In genomic region chr9:88076286-88077070, GRCh38 we compare ENCODE assay signal across 8 cellular contexts.
DNase-seq lines count a peak whose midpoint lies in the region; ATAC-seq and TF ChIP-seq lines count a peak whose summit lies in the region.

No MANE protein-coding gene starts in this region.

- peak overlapping the region; percentile 71 for H3K23ac ChIP-seq in neuronal stem cell (ENCODE audit: low read depth, low read length, poor library complexity)

- peak overlapping the region; percentile 54 for H2BK120ac ChIP-seq in neuronal stem cell (ENCODE audit: low read depth, low read length)

- no CpG with 5 or more reads among the region's 57 CpGs for WGBS in neuronal stem cell (ENCODE audit: extremely low coverage in 2 of 2, insufficient read length in 2 of 2, insufficient replicate concordance in 1 of 2), 2 donors
- 1% methylated on average over 57 of the region's 57 CpGs for WGBS in thymus

- peak overlapping the region; percentile 43 for H3K14ac ChIP-seq in neuronal stem cell (ENCODE audit: low read length)

- H3K27ac ChIP-seq in neuronal stem cell (replicated peaks; ENCODE audit: low read length): peak overlapping the region; percentile 40
- peak overlapping the region; percentile 13 for H3K27ac ChIP-seq in thymus (ENCODE audit: low read depth)

- peak overlapping the region; percentile 87 for H3K4me2 ChIP-seq in neuronal stem cell (ENCODE audit: insufficient read depth, low read length, poor library complexity, severe bottlenecking)

- H2BK5ac ChIP-seq in neuronal stem cell (ENCODE audit: low read length): peak overlapping the region; percentile 80

- no peak overlapping the region for H4K8ac ChIP-seq in neuronal stem cell (ENCODE audit: low read depth, low read length)

- H3K36me3 ChIP-seq in adipocyte (ENCODE audit: control insufficient read depth, insufficient read depth, low read length, severe bottlenecking) (no peaks in the 10 kb centered on the region), neuronal stem cell (replicated peaks in 1 of 2; ENCODE audit: control insufficient read depth in 2 of 2, insufficient read depth in 2 of 2, low read length in 2 of 2) (no peaks in the 10 kb centered on the region), thymus (ENCODE audit: control insufficient read depth, insufficient read depth) (no peaks in the 10 kb centered on the region)

- H2AFZ ChIP-seq in neuronal stem cell (ENCODE audit: low read length): peak overlapping the region; percentile 98

- peak overlapping the region; percentile 10 for H3K4ac ChIP-seq in neuronal stem cell (ENCODE audit: low read length)

- peak; percentile 38 for TF ChIP-seq CTCF in AG09309 (IDR thresholded peaks at IDR 0.05; ENCODE audit: control insufficient read depth, insufficient read depth, low read depth, low read length, missing control alignments)
- no peak for TF ChIP-seq CTCF in HFF-Myc (IDR thresholded peaks at IDR 0.05; ENCODE audit: low read depth, low read length, missing control alignments)

- H3K18ac ChIP-seq in neuronal stem cell (ENCODE audit: low read length): peak overlapping the region; percentile 97

- ATAC-seq in Right ventricle myocardium superior (ENCODE audit: poor library complexity) (peak; percentile 94), HG03520 (IDR thresholded peaks at IDR 0.05; ENCODE audit: unreplicated experiment) (no peak)

- H3K4me3 ChIP-seq in AG09309 (ENCODE audit: control insufficient read depth, low read depth, low read length): peak overlapping the region; percentile 54
- H3K4me3 ChIP-seq in HFF-Myc (replicated peaks; ENCODE audit: low read depth, low read length): peak overlapping the region; percentile 53
- peak overlapping the region; percentile 83 for H3K4me3 ChIP-seq in adipocyte (ENCODE audit: low read length)
- H3K4me3 ChIP-seq in neuronal stem cell (ENCODE audit: low read length in 2 of 2): peak overlapping the region; percentile 41 to 81
- H3K4me3 ChIP-seq in thymus (ENCODE audit: low read length): peak overlapping the region; percentile 45

- peak overlapping the region; percentile 99 for H2BK15ac ChIP-seq in neuronal stem cell (ENCODE audit: low read length)

- H3K4me1 ChIP-seq in adipocyte (ENCODE audit: control insufficient read depth, insufficient read depth, low read length) (peaks cover 5% of the 10 kb centered on the region), neuronal stem cell (ENCODE audit: control insufficient read depth in 2 of 2, insufficient read depth in 1 of 2, low read depth in 1 of 2, low read length in 2 of 2) (peaks cover 3 to 6% of the 10 kb centered on the region in 2 donors), thymus (ENCODE audit: control insufficient read depth, insufficient read depth, low read length) (no peaks in the 10 kb centered on the region)

- H2AK5ac ChIP-seq in neuronal stem cell (ENCODE audit: low read depth, low read length): peak overlapping the region; percentile 85

- H3K9ac ChIP-seq in adipocyte (ENCODE audit: low read length) (peak overlapping the region; percentile 64), neuronal stem cell (ENCODE audit: low read depth, low read length, poor library complexity) (peak overlapping the region; percentile 92)

- no peaks in the 10 kb centered on the region for H3K9me3 ChIP-seq in adipocyte (ENCODE audit: control insufficient read depth, low read length)
- peaks cover 0 to 1% of the 10 kb centered on the region in 2 donors for H3K9me3 ChIP-seq in neuronal stem cell (replicated peaks in 1 of 2; ENCODE audit: control insufficient read depth in 2 of 2, insufficient read depth in 1 of 2, low read depth in 1 of 2, low read length in 2 of 2)
- no peaks in the 10 kb centered on the region for H3K9me3 ChIP-seq in thymus (ENCODE audit: control insufficient read depth)

- intact Hi-C loops in Right ventricle myocardium superior (cut with DNase I): no loop called here

- H4K91ac ChIP-seq in neuronal stem cell (ENCODE audit: low read depth, low read length, poor library complexity): peak overlapping the region; percentile 23

- DNase-seq in AG09309 (ENCODE audit: low read depth): no peak
- no peak for DNase-seq in HFF-Myc (ENCODE audit: extremely low read depth, low read depth)
- peak; percentile 20 for DNase-seq in NOMO-1 treated with dmso at 0.1 percent for 144 hours (lab: John Stamatoyannopoulos, UW; ENCODE audit: unreplicated experiment)
- DNase-seq in adipocyte (ENCODE audit: low read depth): peak; percentile 80
- DNase-seq in Right ventricle myocardium superior: peak; percentile 84
- peak; percentile 54 for DNase-seq in neuronal stem cell (ENCODE audit: low spot score)

- peak overlapping the region; percentile 82 for H2BK12ac ChIP-seq in neuronal stem cell (ENCODE audit: low read length)

- H3K27me3 ChIP-seq in adipocyte (replicated peaks; ENCODE audit: control insufficient read depth, insufficient read depth, low read length) (no peaks in the 10 kb centered on the region), neuronal stem cell (ENCODE audit: control insufficient read depth in 3 of 3, insufficient read depth in 3 of 3, low read depth in 1 of 3, low read length in 3 of 3) (peaks cover 0 to 38% (median 7%) of the 10 kb centered on the region in 3 experiments), thymus (ENCODE audit: control insufficient read depth, insufficient read depth) (peaks cover 24% of the 10 kb centered on the region)

- H3K79me1 ChIP-seq in neuronal stem cell (ENCODE audit: low read depth, low read length): no peaks in the 10 kb centered on the region

Comparison
In these comparisons a context has a peak if more than half of its experiments do, and no peak if none do; other contexts are left out.
1. DNase-seq: peak in NOMO-1 treated with dmso at 0.1 percent for 144 hours (single experiment), adipocyte (single experiment), Right ventricle myocardium superior (single experiment) and neuronal stem cell (single experiment); none in AG09309 (single experiment) and HFF-Myc (single experiment).
2. Peak in every context shown above with its lines, with median percentiles within 50 percentile points of each other: H3K4me3 ChIP-seq.